Comparison of ENCODE assay signal across 18 cellular contexts in genomic region chr2:74420006-74420405, GRCh38. TPM values are rescaled to one million over a fixed set of nuclear protein-coding genes. Genes with fewer than 3 reads are reported as not detected.
DNase-seq lines count a peak whose midpoint lies in the region; ATAC-seq, FAIRE-seq and TF ChIP-seq lines count a peak whose summit lies in the region.
"Had no signal": no experiment of that assay in that cellular context is flagged by ENCODE, and none has a peak within 500 bp of the region (broad histone marks: within the 10 kb centered on the region; RNA-seq: fewer than 3 reads in every experiment).

No MANE protein-coding gene starts in this region.

- ATAC-seq in activated T-cell treated with anti-CD3 and anti-CD28 coated beads, Interleukin-2, amount 50 U/mL, for 72 hours (replicated peaks in 1 of 2): no peak
- ATAC-seq in stimulated activated effector memory CD8-positive, alpha-beta T cell treated with anti-CD3 and anti-CD28 coated beads, Interleukin-12 subunit alpha, Interleukin-12 subunit beta, amount 100 ng/mL, for 72 hours: no peak
- ATAC-seq: Panc1, right cardiac atrium had no signal

- TF ChIP-seq CTCF in Loucy (conservative IDR thresholded peaks at IDR 0.05; ENCODE audit: low read length): no peak
- no peak for TF ChIP-seq CTCF in astrocyte (IDR thresholded peaks at IDR 0.05; ENCODE audit: insufficient read depth, low read depth, low read length)

- H3K9ac ChIP-seq in Loucy (ENCODE audit: low read depth, low read length, poor library complexity, severe bottlenecking) (no peak overlapping the region), astrocyte (ENCODE audit: low read length) (no peak overlapping the region)

- H3F3A ChIP-seq in Loucy (ENCODE audit: low read depth): no peaks in the 10 kb centered on the region

- no peaks in the 10 kb centered on the region for H3K27me3 Mint-ChIP-seq in activated T-cell treated with anti-CD3 and anti-CD28 coated beads, Interleukin-2, amount 50 U/mL, for 72 hours (ENCODE audit: low read depth)
- H3K27me3 Mint-ChIP-seq in astrocyte (ENCODE audit: low read depth, unreplicated experiment): peaks cover 8% of the 10 kb centered on the region

- H2AFZ ChIP-seq in Loucy (ENCODE audit: low read length) (no peak overlapping the region), astrocyte (ENCODE audit: low read depth, low read length) (no peak overlapping the region)

- H3K27me3 ChIP-seq in Loucy (ENCODE audit: insufficient read depth, low read length, poor library complexity, severe bottlenecking) (no peaks in the 10 kb centered on the region), astrocyte (ENCODE audit: insufficient read depth, low read length) (peaks cover 8% of the 10 kb centered on the region)

- H3K27ac ChIP-seq in astrocyte (ENCODE audit: low read depth, low read length): no peak overlapping the region
- H3K27ac ChIP-seq: SK-N-MC had no signal

- peaks cover 0 to 2% of the 10 kb centered on the region in 2 donors for H3K36me3 Mint-ChIP-seq in activated T-cell treated with anti-CD3 and anti-CD28 coated beads, Interleukin-2, amount 50 U/mL, for 72 hours (ENCODE audit: insufficient read depth in 2 of 2)
- H3K36me3 Mint-ChIP-seq in astrocyte (ENCODE audit: low read depth, unreplicated experiment): peaks cover 4% of the 10 kb centered on the region
- peaks cover 33% of the 10 kb centered on the region for H3K36me3 Mint-ChIP-seq in stimulated activated effector memory CD8-positive, alpha-beta T cell treated with anti-CD3 and anti-CD28 coated beads, Interleukin-12 subunit alpha, Interleukin-12 subunit beta, amount 100 ng/mL, for 72 hours

- intact Hi-C loops in posterior vena cava (cut with DNase I): no loop called here

- DNase-seq in activated T-cell treated with anti-CD3 and anti-CD28 coated beads, Interleukin-2, amount 50 U/mL, for 72 hours: no peak
- no peak for DNase-seq in activated T-cell treated with anti-CD3 and anti-CD28 coated beads, Interleukin-2, amount 50 U/mL, for 1 hour
- DNase-seq in astrocyte (ENCODE audit: low read depth) (no peak), GM19238 (ENCODE audit: insufficient read length, low spot score) (no peak), posterior vena cava (ENCODE audit: low spot score) (no peak), HUDEP-2 (lab: John Stamatoyannopoulos, UW; ENCODE audit: unreplicated experiment in 76 of 76) (no peak)
- DNase-seq in stimulated activated effector memory CD8-positive, alpha-beta T cell treated with anti-CD3 and anti-CD28 coated beads, Interleukin-12 subunit alpha, Interleukin-12 subunit beta, amount 100 ng/mL, for 72 hours (ENCODE audit: low spot score in 2 of 2): no peak
- DNase-seq: cerebellar nuclear complex, GDM1, islet precursor cell, mesenchymal stem cell, NCI-H69, nucleus accumbens, right cardiac atrium had no signal

- H4K20me1 ChIP-seq in Loucy (ENCODE audit: insufficient read depth, low read length, poor library complexity, severe bottlenecking): no peaks in the 10 kb centered on the region
- no peaks in the 10 kb centered on the region for H4K20me1 ChIP-seq in astrocyte (ENCODE audit: insufficient read depth, low read length)

- peak overlapping the region; percentile 11 for H3K27ac Mint-ChIP-seq in activated T-cell treated with anti-CD3 and anti-CD28 coated beads, Interleukin-2, amount 50 U/mL, for 72 hours
- peak overlapping the region; percentile 77 for H3K27ac Mint-ChIP-seq in astrocyte (ENCODE audit: unreplicated experiment)
- no peak overlapping the region for H3K27ac Mint-ChIP-seq in stimulated activated effector memory CD8-positive, alpha-beta T cell treated with anti-CD3 and anti-CD28 coated beads, Interleukin-12 subunit alpha, Interleukin-12 subunit beta, amount 100 ng/mL, for 72 hours

- no peaks in the 10 kb centered on the region for H3K9me2 ChIP-seq in Loucy (replicated peaks; ENCODE audit: low read depth, low read length)

- H3K79me2 ChIP-seq in Loucy (ENCODE audit: insufficient read depth, low read length) (peaks cover 14% of the 10 kb centered on the region; the same call in 1 of the 2 replicates), astrocyte (ENCODE audit: insufficient read depth, low read length) (no peaks in the 10 kb centered on the region)

- peaks cover 53% of the 10 kb centered on the region for H3K4me1 Mint-ChIP-seq in activated T-cell treated with anti-CD3 and anti-CD28 coated beads, Interleukin-2, amount 50 U/mL, for 72 hours (ENCODE audit: low read depth)
- peaks cover 15% of the 10 kb centered on the region for H3K4me1 Mint-ChIP-seq in astrocyte (ENCODE audit: low read depth, unreplicated experiment)
- peaks cover 31% of the 10 kb centered on the region for H3K4me1 Mint-ChIP-seq in stimulated activated effector memory CD8-positive, alpha-beta T cell treated with anti-CD3 and anti-CD28 coated beads, Interleukin-12 subunit alpha, Interleukin-12 subunit beta, amount 100 ng/mL, for 72 hours

- H3K4me3 Mint-ChIP-seq in activated T-cell treated with anti-CD3 and anti-CD28 coated beads, Interleukin-2, amount 50 U/mL, for 72 hours: peak overlapping the region; percentile 20 to 97
- peak overlapping the region; percentile 74 for H3K4me3 Mint-ChIP-seq in astrocyte (ENCODE audit: unreplicated experiment)
- H3K4me3 Mint-ChIP-seq in stimulated activated effector memory CD8-positive, alpha-beta T cell treated with anti-CD3 and anti-CD28 coated beads, Interleukin-12 subunit alpha, Interleukin-12 subunit beta, amount 100 ng/mL, for 72 hours: peak overlapping the region; percentile 98

- peaks cover 22% of the 10 kb centered on the region for H3K4me1 ChIP-seq in Loucy (ENCODE audit: insufficient read depth, low read length, poor library complexity, severe bottlenecking)
- H3K4me1 ChIP-seq in astrocyte (ENCODE audit: insufficient read depth, low read length): peaks cover 27% of the 10 kb centered on the region
- H3K4me1 ChIP-seq: HAP-1 had no signal

- H3K36me3 ChIP-seq in Loucy (ENCODE audit: insufficient read depth, low read length) (peaks cover 2% of the 10 kb centered on the region; the same call in 1 of the 2 replicates), astrocyte (ENCODE audit: insufficient read depth, low read length) (no peaks in the 10 kb centered on the region)

- no peak overlapping the region for H3K4me3 ChIP-seq in Loucy (ENCODE audit: low read length, poor library complexity, severe bottlenecking)
- no peak overlapping the region for H3K4me3 ChIP-seq in astrocyte (ENCODE audit: insufficient read depth, low read depth, low read length)
- H3K4me3 ChIP-seq: HAP-1, SK-N-MC had no signal

- no peaks in the 10 kb centered on the region for H3K9me3 Mint-ChIP-seq in activated T-cell treated with anti-CD3 and anti-CD28 coated beads, Interleukin-2, amount 50 U/mL, for 72 hours
- no peaks in the 10 kb centered on the region for H3K9me3 Mint-ChIP-seq in astrocyte (ENCODE audit: unreplicated experiment)
- H3K9me3 Mint-ChIP-seq in stimulated activated effector memory CD8-positive, alpha-beta T cell treated with anti-CD3 and anti-CD28 coated beads, Interleukin-12 subunit alpha, Interleukin-12 subunit beta, amount 100 ng/mL, for 72 hours: no peaks in the 10 kb centered on the region

- no peak for FAIRE-seq in astrocyte (lab: Jason Lieb, UNC)

- peak overlapping the region; percentile 94 for H3K4me2 ChIP-seq in Loucy (ENCODE audit: low read depth, low read length, poor library complexity, severe bottlenecking)
- no peak overlapping the region for H3K4me2 ChIP-seq in astrocyte (ENCODE audit: low read length)

- H3K9me3 ChIP-seq in Loucy (ENCODE audit: insufficient read depth, low read depth, low read length): no peaks in the 10 kb centered on the region
- no peaks in the 10 kb centered on the region for H3K9me3 ChIP-seq in astrocyte (ENCODE audit: insufficient read depth, low read depth, low read length)
- H3K9me3 ChIP-seq: HAP-1 had no signal

RNA-seq across cellular contexts. Expression of gene C2orf81, which starts 1.4 kb away (rescaled TPM):
- total RNA-seq in activated T-cell treated with anti-CD3 and anti-CD28 coated beads, Interleukin-2, amount 50 U/mL, for 72 hours: 1 to 10 TPM; 3.7 to 4.9 TPM
- total RNA-seq in astrocyte: 2.1 and 2.5 TPM in 2 replicates
- 1 to 10 TPM; 2.3 to 2.7 TPM for total RNA-seq in posterior vena cava

RNA-seq across cellular contexts. Expression of gene WDR54, which starts 1.5 kb away (rescaled TPM):
- total RNA-seq in activated T-cell treated with anti-CD3 and anti-CD28 coated beads, Interleukin-2, amount 50 U/mL, for 72 hours: 10 to 100 TPM; 67.6 to 67.9 TPM
- total RNA-seq in astrocyte (14.8 and 17.5 TPM in 2 replicates), posterior vena cava (1 to 10 TPM; 7.9 to 9.4 TPM)

RNA-seq across cellular contexts. Expression of gene RTKN, which starts 21.7 kb away (rescaled TPM):
- total RNA-seq in activated T-cell treated with anti-CD3 and anti-CD28 coated beads, Interleukin-2, amount 50 U/mL, for 72 hours: 1 to 10 TPM; 3.1 to 4.8 TPM
- total RNA-seq in astrocyte: 41.6 and 44.4 TPM in 2 replicates
- total RNA-seq in posterior vena cava: 10 to 100 TPM; 10.6 to 16.8 TPM

RNA-seq across cellular contexts. Expression of gene INO80B, which starts 34.9 kb away (rescaled TPM):
- 10 to 100 TPM; 39.2 to 44.1 TPM for total RNA-seq in activated T-cell treated with anti-CD3 and anti-CD28 coated beads, Interleukin-2, amount 50 U/mL, for 72 hours
- 19.2 and 23.2 TPM in 2 replicates for total RNA-seq in astrocyte
- total RNA-seq in posterior vena cava: 10 to 100 TPM; 20.5 TPM

RNA-seq across cellular contexts. Expression of gene WBP1, which starts 38.2 kb away (rescaled TPM):
- total RNA-seq in activated T-cell treated with anti-CD3 and anti-CD28 coated beads, Interleukin-2, amount 50 U/mL, for 72 hours: 10 to 100 TPM; 65.0 to 87.7 TPM
- total RNA-seq in astrocyte: 56.4 and 58.3 TPM in 2 replicates
- total RNA-seq in posterior vena cava: 10 to 100 TPM; 28.2 to 40.5 TPM
